Comparison of ENCODE assay signal across 8 cellular contexts in the genomic region with DNA sequence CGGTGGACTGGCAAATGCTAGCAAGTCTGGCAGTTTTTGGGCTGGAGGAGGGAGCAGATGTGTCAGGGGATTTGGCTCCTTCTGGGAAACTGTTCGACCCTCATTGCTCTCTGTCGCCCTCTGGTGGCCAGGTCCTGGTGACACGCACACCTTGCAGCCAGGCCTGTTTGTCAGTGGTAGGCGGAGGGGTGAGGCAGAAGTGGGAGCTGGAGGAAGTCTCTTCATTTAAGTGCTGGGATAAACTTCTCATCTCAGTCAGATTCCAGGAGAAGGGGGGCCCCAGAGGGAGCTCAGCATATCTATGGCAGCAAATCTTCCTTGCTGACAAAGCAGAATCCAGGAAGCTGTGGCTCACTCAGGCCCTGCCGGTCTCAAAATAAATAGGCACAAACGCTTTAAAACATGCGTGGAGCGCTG.
A peak's percentile ranks its signal among the peaks of the same experiment; 100 is the strongest.
DNase-seq lines count a peak whose midpoint lies in the region; ATAC-seq and TF ChIP-seq lines count a peak whose summit lies in the region.

No MANE protein-coding gene starts in this region.

- H3K4me1 Mint-ChIP-seq in osteocyte (ENCODE audit: unreplicated experiment), result peaks cover 5% of the 10 kb centered on the region

- no peaks in the 10 kb centered on the region for H3K9me2 ChIP-seq in Karpas-422 (replicated peaks; ENCODE audit: insufficient read depth, low read length)

- no peaks in the 10 kb centered on the region for H3K36me3 Mint-ChIP-seq in osteocyte (ENCODE audit: unreplicated experiment)

- no peaks in the 10 kb centered on the region for H3K79me2 ChIP-seq in Karpas-422 (ENCODE audit: low read length)

- ATAC-seq in GM21529 (IDR thresholded peaks at IDR 0.05; ENCODE audit: unreplicated experiment), result peak; percentile 90

- H3K4me3 Mint-ChIP-seq in osteocyte (ENCODE audit: unreplicated experiment), result no peak overlapping the region

- H3K27me3 ChIP-seq in Karpas-422 (ENCODE audit: low read length) (no peaks in the 10 kb centered on the region), tibial artery (no peaks in the 10 kb centered on the region)

- H3K27ac ChIP-seq in Karpas-422 (ENCODE audit: low read length), result no peak overlapping the region
- no peak overlapping the region for H3K27ac ChIP-seq in tibial artery

- H3K9me3 ChIP-seq in Karpas-422 (ENCODE audit: low read length) (no peaks in the 10 kb centered on the region), tibial artery (no peaks in the 10 kb centered on the region)

- H2AFZ ChIP-seq in Karpas-422 (ENCODE audit: low read length), result no peak overlapping the region

- no peak overlapping the region for H3K4me2 ChIP-seq in Karpas-422 (ENCODE audit: low read depth, low read length, poor library complexity, severe bottlenecking)

- H3K27ac Mint-ChIP-seq in osteocyte (ENCODE audit: unreplicated experiment), result no peak overlapping the region

- no peak overlapping the region for H3K9ac ChIP-seq in Karpas-422 (ENCODE audit: low read length)

- H3K4me1 ChIP-seq in Karpas-422 (ENCODE audit: low read length) (peaks cover 11% of the 10 kb centered on the region), tibial artery (no peaks in the 10 kb centered on the region)

- H3K4me3 ChIP-seq in Karpas-422 (ENCODE audit: low read length) (no peak overlapping the region), tibial artery (no peak overlapping the region)

- intact Hi-C loops in tibial artery (cut with DNase I; ENCODE audit: low total_unique reads), result loop anchor here (10.0 kb wide), 1 partner anchor 324 kb away; a partner anchor contains a TSS

- no peaks in the 10 kb centered on the region for H4K20me1 ChIP-seq in Karpas-422 (ENCODE audit: insufficient read depth, low read depth, low read length)

- peaks cover 18% of the 10 kb centered on the region for H3K27me3 Mint-ChIP-seq in osteocyte (ENCODE audit: unreplicated experiment)

- DNase-seq in DMS 273 treated with DMSO at 0.1 percent for 48 hours (lab: John Stamatoyannopoulos, UW) (peak; percentile 79), Karpas-422 (peak; percentile 83), RKO (ENCODE audit: low spot score) (peak; percentile 66), globus pallidus (ENCODE audit: low spot score) (peak; percentile 78), osteocyte (ENCODE audit: extremely low spot score, unreplicated experiment) (peak; percentile 94), tibial artery (peak; percentile 73 to 86)
- DNase-seq in activated effector memory CD4-positive, alpha-beta T cell treated with Interleukin-2 at 50 U/mL for 16 hours, result peak; percentile 61

- TF ChIP-seq CTCF in osteocyte (IDR thresholded peaks at IDR 0.05), result peak; percentile 93
- peak; percentile 85 to 86 for TF ChIP-seq CTCF in tibial artery (IDR thresholded peaks at IDR 0.05)

- H3K9me3 Mint-ChIP-seq in osteocyte (ENCODE audit: unreplicated experiment), result no peaks in the 10 kb centered on the region

- H3K36me3 ChIP-seq in Karpas-422 (ENCODE audit: insufficient read depth, low read length) (no peaks in the 10 kb centered on the region), tibial artery (no peaks in the 10 kb centered on the region)
